9 cellular contexts compared by ENCODE assay signal in genomic region chr2:20438334-20439192, GRCh38. TPM values are rescaled to one million over a fixed set of nuclear protein-coding genes. Genes with fewer than 3 reads are reported as not detected.
A peak's percentile ranks its signal among the peaks of the same experiment; 100 is the strongest.
DNase-seq lines count a peak whose midpoint lies in the region; FAIRE-seq and TF ChIP-seq lines count a peak whose summit lies in the region.
"Had no signal": no experiment of that assay in that cellular context is flagged by ENCODE, and none has a peak within 500 bp of the region (broad histone marks: within the 10 kb centered on the region; RNA-seq: fewer than 3 reads in every experiment).

No MANE protein-coding gene starts in this region.

- peaks cover 19% of the 10 kb centered on the region for H3K4me1 ChIP-seq in astrocyte (ENCODE audit: insufficient read depth, low read length)

- H3K27ac Mint-ChIP-seq in astrocyte (ENCODE audit: unreplicated experiment): peak overlapping the region; percentile 16
- H3K27ac Mint-ChIP-seq: T-helper 1 cell treated with Interleukin-12 subunit alpha and Interleukin-12 subunit beta and Interleukin-4 antibody, amounts not matched to agents 30 μg/mL and 1 μg/mL, for 36 hours had no signal

- H3K4me3 Mint-ChIP-seq in astrocyte (ENCODE audit: unreplicated experiment): no peak overlapping the region
- H3K4me3 Mint-ChIP-seq: T-helper 1 cell treated with Interleukin-12 subunit alpha and Interleukin-12 subunit beta and Interleukin-4 antibody, amounts not matched to agents 30 μg/mL and 1 μg/mL, for 36 hours had no signal

- peak overlapping the region; percentile 8 for H3K4me3 ChIP-seq in astrocyte (ENCODE audit: insufficient read depth, low read depth, low read length)

- no peaks in the 10 kb centered on the region for H3K36me3 Mint-ChIP-seq in astrocyte (ENCODE audit: low read depth, unreplicated experiment)

- H3K27ac ChIP-seq in astrocyte (ENCODE audit: low read depth, low read length): peak overlapping the region; percentile 37

- no peak for TF ChIP-seq CTCF in astrocyte (IDR thresholded peaks at IDR 0.05; ENCODE audit: insufficient read depth, low read depth, low read length)

- peak; percentile 26 for DNase-seq in NCI-H2107 treated with DMSO at 0.1 percent for 48 hours (lab: John Stamatoyannopoulos, UW; ENCODE audit: unreplicated experiment)
- no peak for DNase-seq in NCI-H2107 (lab: John Stamatoyannopoulos, UW)
- DNase-seq in astrocyte (ENCODE audit: low read depth): peak; percentile 80
- peak; percentile 58 for DNase-seq in kidney tubule cell (ENCODE audit: low spot score)
- DNase-seq in ureter (ENCODE audit: low spot score): peak; percentile 45
- no peak for DNase-seq in stimulated activated CD4-positive, alpha-beta T cell treated with anti-CD3 and anti-CD28 coated beads, Interleukin-4, amount 100 ng/mL, for 4 hours
- no peak for DNase-seq in NCI-H187 (lab: John Stamatoyannopoulos, UW)
- no peak for DNase-seq in NK-92 treated with Interleukin-12 subunit alpha and Interleukin-12 subunit beta, amount 100 ng/mL, for 24 hours (lab: John Stamatoyannopoulos, UW)

- H3K4me2 ChIP-seq in astrocyte (ENCODE audit: low read length): peak overlapping the region; percentile 62

- H3K79me2 ChIP-seq in astrocyte (ENCODE audit: insufficient read depth, low read length): no peaks in the 10 kb centered on the region

- peaks cover 6% of the 10 kb centered on the region for H3K27me3 Mint-ChIP-seq in astrocyte (ENCODE audit: low read depth, unreplicated experiment)

- no peaks in the 10 kb centered on the region for H3K27me3 ChIP-seq in astrocyte (ENCODE audit: insufficient read depth, low read length)

- H3K9ac ChIP-seq in astrocyte (ENCODE audit: low read length): peak overlapping the region; percentile 47

- peaks cover 2% of the 10 kb centered on the region for H3K9me3 Mint-ChIP-seq in astrocyte (ENCODE audit: unreplicated experiment)
- H3K9me3 Mint-ChIP-seq: T-helper 1 cell treated with Interleukin-12 subunit alpha and Interleukin-12 subunit beta and Interleukin-4 antibody, amounts not matched to agents 30 μg/mL and 1 μg/mL, for 36 hours had no signal

- peaks cover 12% of the 10 kb centered on the region for H3K4me1 Mint-ChIP-seq in astrocyte (ENCODE audit: low read depth, unreplicated experiment)

- H3K36me3 ChIP-seq in astrocyte (ENCODE audit: insufficient read depth, low read length): no peaks in the 10 kb centered on the region

- FAIRE-seq in astrocyte (lab: Jason Lieb, UNC): no peak

- H2AFZ ChIP-seq in astrocyte (ENCODE audit: low read depth, low read length): peak overlapping the region; percentile 36

- no peaks in the 10 kb centered on the region for H4K20me1 ChIP-seq in astrocyte (ENCODE audit: insufficient read depth, low read length)

- no peaks in the 10 kb centered on the region for H3K9me3 ChIP-seq in astrocyte (ENCODE audit: insufficient read depth, low read depth, low read length)

RNA-seq across cellular contexts. Expression of gene RHOB, which starts 8.3 kb away (rescaled TPM):
- total RNA-seq in astrocyte (161 and 173 TPM in 2 replicates), ureter (304 TPM)

Comparison
In these comparisons a context has a peak if more than half of its experiments do, and no peak if none do; other contexts are left out.
1. DNase-seq: peak in NCI-H2107 treated with DMSO at 0.1 percent for 48 hours (single experiment), astrocyte (single experiment), kidney tubule cell (single experiment) and ureter (single experiment); none in NCI-H2107 (single experiment), stimulated activated CD4-positive, alpha-beta T cell treated with anti-CD3 and anti-CD28 coated beads, Interleukin-4, amount 100 ng/mL, for 4 hours (0 of 2), NCI-H187 (0 of 2) and NK-92 treated with Interleukin-12 subunit alpha and Interleukin-12 subunit beta, amount 100 ng/mL, for 24 hours (single experiment).